ENCODE assay signal across 8 cellular contexts in genomic region chr11:2698386-2699184, GRCh38. TPM values are rescaled to one million over a fixed set of nuclear protein-coding genes. Genes with fewer than 3 reads are reported as not detected.
DNase-seq lines count a peak whose midpoint lies in the region; ATAC-seq, FAIRE-seq and TF ChIP-seq lines count a peak whose summit lies in the region.

No MANE protein-coding gene starts in this region.

- peak overlapping the region; percentile 83 for H3K4me2 ChIP-seq in astrocyte (ENCODE audit: low read length)

- POLR2A ChIA-PET in activated CD4-positive, alpha-beta T cell treated with anti-CD3 and anti-CD28 coated beads, Interleukin-2, amount 10 ng/mL, durations not matched to agents 7 days and 5 days (lab: Charles Lee) = no interaction called here

- peaks cover 5% of the 10 kb centered on the region for H3K27me3 Mint-ChIP-seq in activated CD4-positive, alpha-beta T cell treated with anti-CD3 and anti-CD28 coated beads, Interleukin-2, amount 10 ng/mL, durations not matched to agents 7 days and 5 days
- peaks cover 28% of the 10 kb centered on the region for H3K27me3 Mint-ChIP-seq in astrocyte (ENCODE audit: low read depth, unreplicated experiment)

- peak overlapping the region; percentile 84 for H3K9ac ChIP-seq in astrocyte (ENCODE audit: low read length)

- H3K4me1 ChIP-seq in astrocyte (ENCODE audit: insufficient read depth, low read length) = peaks cover 7% of the 10 kb centered on the region
- H3K4me1 ChIP-seq in right lobe of liver = peaks cover 0 to 7% (median 0%) of the 10 kb centered on the region in 4 donors
- H3K4me1 ChIP-seq in tibial nerve = peaks cover 0 to 58% (median 9%) of the 10 kb centered on the region in 4 donors

- H3K4me3 Mint-ChIP-seq in activated CD4-positive, alpha-beta T cell treated with anti-CD3 and anti-CD28 coated beads, Interleukin-2, amount 10 ng/mL, durations not matched to agents 7 days and 5 days = peak overlapping the region; percentile 77
- peak overlapping the region; percentile 99 for H3K4me3 Mint-ChIP-seq in astrocyte (ENCODE audit: unreplicated experiment)

- H3K79me2 ChIP-seq in astrocyte (ENCODE audit: insufficient read depth, low read length) = peaks cover 62% of the 10 kb centered on the region

- no peak overlapping the region for H2AFZ ChIP-seq in astrocyte (ENCODE audit: low read depth, low read length)

- DNase-seq in activated CD4-positive, alpha-beta T cell treated with anti-CD3 and anti-CD28 coated beads, Interleukin-2, amount 10 ng/mL, durations not matched to agents 7 days and 5 days = no peak
- no peak for DNase-seq in activated CD4-positive, alpha-beta T cell treated with anti-CD3 and anti-CD28 coated beads, Interleukin-2, amount 50 U/mL, for 48 hours
- DNase-seq in astrocyte (ENCODE audit: low read depth) = no peak
- DNase-seq in right lobe of liver = peak in 2 of 3 donors; percentile 35 to 39
- peak in 1 of 2 donors; percentile 7 for DNase-seq in tibial nerve (ENCODE audit: low spot score in 2 of 2)

- H3K4me1 Mint-ChIP-seq in activated CD4-positive, alpha-beta T cell treated with anti-CD3 and anti-CD28 coated beads, Interleukin-2, amount 10 ng/mL, durations not matched to agents 7 days and 5 days = peaks cover 9% of the 10 kb centered on the region
- H3K4me1 Mint-ChIP-seq in astrocyte (ENCODE audit: low read depth, unreplicated experiment) = peaks cover 14% of the 10 kb centered on the region

- H3K36me3 Mint-ChIP-seq in activated CD4-positive, alpha-beta T cell treated with anti-CD3 and anti-CD28 coated beads, Interleukin-2, amount 10 ng/mL, durations not matched to agents 7 days and 5 days (ENCODE audit: low read depth) = peaks cover 9% of the 10 kb centered on the region
- peaks cover 7% of the 10 kb centered on the region for H3K36me3 Mint-ChIP-seq in astrocyte (ENCODE audit: low read depth, unreplicated experiment)

- no peaks in the 10 kb centered on the region for H3K9me3 ChIP-seq in astrocyte (ENCODE audit: insufficient read depth, low read depth, low read length)
- H3K9me3 ChIP-seq in right lobe of liver = no peaks in the 10 kb centered on the region
- H3K9me3 ChIP-seq in tibial nerve = no peaks in the 10 kb centered on the region

- TF ChIP-seq EP300 in tibial nerve (IDR thresholded peaks at IDR 0.05) = no peak

- H3K36me3 ChIP-seq in astrocyte (ENCODE audit: insufficient read depth, low read length) = no peaks in the 10 kb centered on the region
- no peaks in the 10 kb centered on the region for H3K36me3 ChIP-seq in right lobe of liver
- H3K36me3 ChIP-seq in tibial nerve = no peaks in the 10 kb centered on the region

- peak overlapping the region; percentile 71 for H3K4me3 ChIP-seq in astrocyte (ENCODE audit: insufficient read depth, low read depth, low read length)
- peak overlapping the region; percentile 60 to 71 (median 71) for H3K4me3 ChIP-seq in right lobe of liver
- peak overlapping the region; percentile 58 to 80 (median 78) for H3K4me3 ChIP-seq in tibial nerve

- WGBS in right lobe of liver (ENCODE audit: insufficient coverage, low coverage, low lambda C conversion rate, missing lambda C conversion rate) = 36% methylated on average over 14 of the region's 20 CpGs
- 49 to 60% methylated on average over 19 to 20 of the region's 20 CpGs for WGBS in tibial nerve, 2 donors

- no peak overlapping the region for H3K27ac Mint-ChIP-seq in activated CD4-positive, alpha-beta T cell treated with anti-CD3 and anti-CD28 coated beads, Interleukin-2, amount 10 ng/mL, durations not matched to agents 7 days and 5 days
- H3K27ac Mint-ChIP-seq in astrocyte (ENCODE audit: unreplicated experiment) = peak overlapping the region; percentile 80

- H4K20me1 ChIP-seq in astrocyte (ENCODE audit: insufficient read depth, low read length) = peaks cover 57% of the 10 kb centered on the region

- TF ChIP-seq CTCF in astrocyte (IDR thresholded peaks at IDR 0.05; ENCODE audit: insufficient read depth, low read depth, low read length) (no peak), right lobe of liver (IDR thresholded peaks at IDR 0.05) (no peak), tibial nerve (IDR thresholded peaks at IDR 0.05) (no peak)

- ATAC-seq in right lobe of liver (no peak), GM19324 (IDR thresholded peaks at IDR 0.05; ENCODE audit: low FRiP score, unreplicated experiment) (no peak), GM21381 (IDR thresholded peaks at IDR 0.05; ENCODE audit: unreplicated experiment) (no peak), GM18873 (IDR thresholded peaks at IDR 0.05; ENCODE audit: low FRiP score, unreplicated experiment) (no peak)

- intact Hi-C loops in right lobe of liver (cut with DNase I) = no loop called here

- CTCF ChIA-PET in activated CD4-positive, alpha-beta T cell treated with anti-CD3 and anti-CD28 coated beads, Interleukin-2, amount 10 ng/mL, durations not matched to agents 7 days and 5 days (lab: Charles Lee) = no interaction called here

- peak overlapping the region; percentile 3 for H3K27ac ChIP-seq in astrocyte (ENCODE audit: low read depth, low read length)
- H3K27ac ChIP-seq in right lobe of liver = peak overlapping the region in 1 of 3 donors; percentile 15
- peak overlapping the region; percentile 74 to 97 (median 83) for H3K27ac ChIP-seq in tibial nerve

- TF ChIP-seq POLR2A in right lobe of liver (IDR thresholded peaks at IDR 0.05) = no peak
- TF ChIP-seq POLR2A in tibial nerve (IDR thresholded peaks at IDR 0.05) = no peak

- no peak for FAIRE-seq in astrocyte (lab: Jason Lieb, UNC)

- peaks cover 2% of the 10 kb centered on the region for H3K27me3 ChIP-seq in astrocyte (ENCODE audit: insufficient read depth, low read length)
- H3K27me3 ChIP-seq in right lobe of liver = no peaks in the 10 kb centered on the region
- H3K27me3 ChIP-seq in tibial nerve = no peaks in the 10 kb centered on the region

- H3K9me3 Mint-ChIP-seq in activated CD4-positive, alpha-beta T cell treated with anti-CD3 and anti-CD28 coated beads, Interleukin-2, amount 10 ng/mL, durations not matched to agents 7 days and 5 days = no peaks in the 10 kb centered on the region
- H3K9me3 Mint-ChIP-seq in astrocyte (ENCODE audit: unreplicated experiment) = peaks cover 10% of the 10 kb centered on the region

RNA-seq across cellular contexts. Expression of gene KCNQ1OT1, which starts 1.2 kb away (rescaled TPM):
- total RNA-seq in activated CD4-positive, alpha-beta T cell treated with anti-CD3 and anti-CD28 coated beads, Interleukin-2, amount 10 ng/mL, durations not matched to agents 7 days and 5 days = under 1 TPM; 0.19 to 0.22 TPM
- total RNA-seq in astrocyte = 2.5 TPM in 2 replicates
- total RNA-seq in right lobe of liver = 1 to 10 TPM in 2 of 6 experiments, under 1 TPM in 4; 0.37 to 1.7 (median 0.60) TPM
- 1 to 10 TPM; 6.3 to 8.0 (median 7.7) TPM for total RNA-seq in tibial nerve

Comparison
In these comparisons a context has a peak if more than half of its experiments do, and no peak if none do; other contexts are left out.
1. DNase-seq: peak in right lobe of liver (2 of 3); none in activated CD4-positive, alpha-beta T cell treated with anti-CD3 and anti-CD28 coated beads, Interleukin-2, amount 10 ng/mL, durations not matched to agents 7 days and 5 days (single experiment), activated CD4-positive, alpha-beta T cell treated with anti-CD3 and anti-CD28 coated beads, Interleukin-2, amount 50 U/mL, for 48 hours (0 of 2) and astrocyte (single experiment).
2. Peak in every context shown above with its lines, with median percentiles within 50 percentile points of each other: H3K4me3 ChIP-seq.